Comparison of ENCODE assay signal across 10 cellular contexts in genomic region chr10:30751678-30752331, GRCh38.
DNase-seq lines count a peak whose midpoint lies in the region; ATAC-seq lines count a peak whose summit lies in the region.
"Had no signal": no experiment of that assay in that cellular context is flagged by ENCODE, and none has a peak within 500 bp of the region (broad histone marks: within the 10 kb centered on the region; RNA-seq: fewer than 3 reads in every experiment).

No MANE protein-coding gene starts in this region.

- H3K27me3 Mint-ChIP-seq in central memory CD8-positive, alpha-beta T cell, result no peaks in the 10 kb centered on the region

- DNase-seq in NCI-H2081 (lab: John Stamatoyannopoulos, UW) (peak; percentile 53 to 61), NCI-H2081 treated with DMSO at 0.1 percent for 48 hours (lab: John Stamatoyannopoulos, UW) (no peak), T follicular helper cell (ENCODE audit: low read depth) (peak; percentile 42), MV-4-11 (lab: John Stamatoyannopoulos, UW) (no peak)
- DNase-seq in central memory CD8-positive, alpha-beta T cell (ENCODE audit: low spot score in 2 of 2), result peak; percentile 41 to 53
- peak; percentile 72 to 80 for DNase-seq in stimulated activated CD4-positive, alpha-beta T cell treated with anti-CD3 and anti-CD28 coated beads, Interleukin-2, amount 100 ng/mL, for 24 hours

- ATAC-seq in HG03521 (IDR thresholded peaks at IDR 0.05; ENCODE audit: unreplicated experiment), result peak; percentile 57
- peak; percentile 69 for ATAC-seq in central memory CD8-positive, alpha-beta T cell (replicated peaks; ENCODE audit: extremely low read depth, poor library complexity, severe bottlenecking)

- H3K27ac Mint-ChIP-seq in central memory CD8-positive, alpha-beta T cell (ENCODE audit: low read depth), result peak overlapping the region; percentile 32
- H3K27ac Mint-ChIP-seq: dendritic cell treated with granulocyte-macrophage colony-stimulating factor and Interleukin-4, amounts not matched to agents 40 ng/mL and 50 ng/mL, for 4 days had no signal

- peak overlapping the region; percentile 7 for H3K4me3 Mint-ChIP-seq in central memory CD8-positive, alpha-beta T cell
- H3K4me3 Mint-ChIP-seq: dendritic cell treated with granulocyte-macrophage colony-stimulating factor and Interleukin-4, amounts not matched to agents 40 ng/mL and 50 ng/mL, for 4 days had no signal

- no peaks in the 10 kb centered on the region for H3K27me3 ChIP-seq in layer of hippocampus (ENCODE audit: control insufficient read depth, insufficient read depth, low read length)
- H3K27me3 ChIP-seq: BLaER1 treated with 17β-estradiol and CSF1 and Interleukin-3, amounts not matched to agents 10 nM and 100 nM had no signal

- H3K4me1 Mint-ChIP-seq in central memory CD8-positive, alpha-beta T cell, result peaks cover 42% of the 10 kb centered on the region

- H3K36me3 Mint-ChIP-seq in central memory CD8-positive, alpha-beta T cell (ENCODE audit: insufficient read depth), result no peaks in the 10 kb centered on the region

- no peaks in the 10 kb centered on the region for H3K9me3 Mint-ChIP-seq in central memory CD8-positive, alpha-beta T cell
- H3K9me3 Mint-ChIP-seq: dendritic cell treated with granulocyte-macrophage colony-stimulating factor and Interleukin-4, amounts not matched to agents 40 ng/mL and 50 ng/mL, for 4 days had no signal

- H3K27ac ChIP-seq in layer of hippocampus (ENCODE audit: low read depth, low read length), result peak overlapping the region; percentile 72
- H3K27ac ChIP-seq: BLaER1 treated with 17β-estradiol and CSF1 and Interleukin-3, amounts not matched to agents 10 nM and 100 nM had no signal

Comparison
In these comparisons a context has a peak if more than half of its experiments do, and no peak if none do; other contexts are left out.
1. DNase-seq: peak in NCI-H2081 (2 of 2), T follicular helper cell (single experiment), central memory CD8-positive, alpha-beta T cell (2 of 2) and stimulated activated CD4-positive, alpha-beta T cell treated with anti-CD3 and anti-CD28 coated beads, Interleukin-2, amount 100 ng/mL, for 24 hours (2 of 2); none in NCI-H2081 treated with DMSO at 0.1 percent for 48 hours (single experiment) and MV-4-11 (single experiment).